ENCODE assay signal across 18 cellular contexts in genomic region chr11:20041499-20041898, GRCh38.
DNase-seq lines count a peak whose midpoint lies in the region; ATAC-seq, FAIRE-seq and TF ChIP-seq lines count a peak whose summit lies in the region.
"Had no signal": no experiment of that assay in that cellular context is flagged by ENCODE, and none has a peak within 500 bp of the region (broad histone marks: within the 10 kb centered on the region; RNA-seq: fewer than 3 reads in every experiment).

No MANE protein-coding gene starts in this region.

- H3K27ac Mint-ChIP-seq in endodermal cell: peak overlapping the region; percentile 42
- H3K27ac Mint-ChIP-seq: CD4-positive, CD25-positive, alpha-beta regulatory T cell had no signal

- H3K27me3 ChIP-seq in endodermal cell (ENCODE audit: control insufficient read depth, insufficient read depth, low read length, poor library complexity, severe bottlenecking): no peaks in the 10 kb centered on the region

- H3K9me3 ChIP-seq in A549 (no peaks in the 10 kb centered on the region), HEK293 (ENCODE audit: control insufficient read depth, insufficient read depth, low read depth, low read length) (no peaks in the 10 kb centered on the region), endodermal cell (ENCODE audit: control insufficient read depth, low read length) (no peaks in the 10 kb centered on the region), mesodermal cell (ENCODE audit: control insufficient read depth, low read length) (no peaks in the 10 kb centered on the region)

- H3K27ac ChIP-seq in A549 (peak overlapping the region; percentile 85 to 93), HEK293 (ENCODE audit: extremely low read depth, low read depth, low read length) (no peak overlapping the region), endodermal cell (ENCODE audit: low read depth, low read length) (no peak overlapping the region), mesodermal cell (ENCODE audit: low read depth, low read length, severe bottlenecking) (peak overlapping the region; percentile 20)

- no peak for TF ChIP-seq EP300 in A549 (IDR thresholded peaks at IDR 0.05)

- no peak overlapping the region for H3K9ac ChIP-seq in endodermal cell (ENCODE audit: extremely low read depth, low read length, poor library complexity, severe bottlenecking)

- H3K4me3 ChIP-seq in A549 (no peak overlapping the region), HEK293 (ENCODE audit: low read depth, low read length) (no peak overlapping the region), endodermal cell (ENCODE audit: low read length) (peak overlapping the region; percentile 10), mesodermal cell (ENCODE audit: extremely low read depth, insufficient read depth, low read length, poor library complexity, severe bottlenecking) (no peak overlapping the region)

- peak in 1 of 2 experiments; percentile 57; a peak in 3 of 6 replicates for ATAC-seq in A549
- ATAC-seq in HG03342 (IDR thresholded peaks at IDR 0.05; ENCODE audit: unreplicated experiment): no peak
- ATAC-seq in GM21825 (IDR thresholded peaks at IDR 0.05; ENCODE audit: unreplicated experiment): no peak

- no peaks in the 10 kb centered on the region for H3K27me3 Mint-ChIP-seq in endodermal cell (ENCODE audit: insufficient read depth)
- H3K27me3 Mint-ChIP-seq: CD4-positive, CD25-positive, alpha-beta regulatory T cell had no signal

- DNase-seq in A549 (ENCODE audit: low read depth in 1 of 2, low spot score in 1 of 2) (peak in 1 of 2 experiments; percentile 31), endodermal cell (no peak), DMS53 (lab: John Stamatoyannopoulos, UW) (no peak)
- DNase-seq: Calu3; CD4-positive, CD25-positive, alpha-beta regulatory T cell; DMS79; GDM1; Karpas-422; NCI-H1417; NCI-H2029; NCI-H2171 treated with DMSO at 0.1 percent for 48 hours; NCI-H82; SHP77 had no signal

- WGBS in A549 (ENCODE audit: missing lambda C conversion rate): 37% methylated on average over 3 of the region's 3 CpGs
- WGBS in endodermal cell (ENCODE audit: insufficient coverage in 1 of 2, insufficient read length in 1 of 2), 2 experiments: 87 to 100% methylated on average over 2 to 3 of the region's 3 CpGs
- WGBS in mesodermal cell (ENCODE audit: insufficient coverage in 2 of 2), 2 experiments: 83 to 100% methylated on average over 1 to 2 of the region's 3 CpGs

- no peaks in the 10 kb centered on the region for H3K9me3 Mint-ChIP-seq in endodermal cell
- H3K9me3 Mint-ChIP-seq: CD4-positive, CD25-positive, alpha-beta regulatory T cell had no signal

- peak overlapping the region; percentile 63 for H3K4me2 ChIP-seq in A549

- FAIRE-seq in A549 (lab: Jason Lieb, UNC): no peak
- FAIRE-seq: RCC 7860 had no signal

- no peak overlapping the region for H3K4me3 Mint-ChIP-seq in endodermal cell
- H3K4me3 Mint-ChIP-seq: CD4-positive, CD25-positive, alpha-beta regulatory T cell had no signal

- H3K36me3 ChIP-seq in HEK293 (ENCODE audit: control insufficient read depth in 2 of 2, insufficient read depth in 1 of 2, low read length in 2 of 2) (peaks cover 0 to 30% of the 10 kb centered on the region in 2 experiments; a peak in 1 of 3 replicates), endodermal cell (ENCODE audit: control insufficient read depth, insufficient read depth, low read length) (peaks cover 6% of the 10 kb centered on the region), mesodermal cell (ENCODE audit: control insufficient read depth, insufficient read depth, low read length) (peaks cover 54% of the 10 kb centered on the region)

- CTCF ChIA-PET in A549 (lab: Yijun Ruan, JAX): interaction anchor here (0.6 to 2.9 kb wide), 4 partner anchors 26 to 91 kb away, joined by 3 to 10 read pairs (median 6); no protein-coding TSS in a partner anchor
- CTCF ChIA-PET in HEK293 (lab: Yijun Ruan, JAX): interaction anchor here (0.6 to 0.7 kb wide), 2 partner anchors 480 to 1797 kb away, joined by 3 to 4 read pairs; no protein-coding TSS in a partner anchor

- TF ChIP-seq CTCF in A549 (IDR thresholded peaks at IDR 0.05) (no peak), HEK293 (tag by site-specific recombination; IDR thresholded peaks at IDR 0.05) (no peak), endodermal cell (conservative IDR thresholded peaks at IDR 0.05) (no peak)

- TF ChIP-seq POLR2A in A549 (IDR thresholded peaks at IDR 0.05; ENCODE audit: low read length): no peak

- peaks cover 34% of the 10 kb centered on the region for H3K4me1 Mint-ChIP-seq in endodermal cell
- H3K4me1 Mint-ChIP-seq: CD4-positive, CD25-positive, alpha-beta regulatory T cell had no signal

- POLR2A ChIA-PET in A549 (lab: Yijun Ruan, JAX) (no interaction called here), HEK293 (lab: Yijun Ruan, JAX) (no interaction called here)

- TF ChIP-seq RAD21 in A549 (conservative IDR thresholded peaks at IDR 0.05 in 1 of 2, IDR thresholded peaks at IDR 0.05 in 1 of 2): no peak

- H3K4me1 ChIP-seq in A549: peaks cover 54% of the 10 kb centered on the region
- peaks cover 7% of the 10 kb centered on the region; the same call in 1 of the 2 replicates for H3K4me1 ChIP-seq in HEK293 (ENCODE audit: control insufficient read depth, insufficient read depth, low read length)
- peaks cover 19% of the 10 kb centered on the region for H3K4me1 ChIP-seq in endodermal cell (ENCODE audit: control insufficient read depth, insufficient read depth, low read length)
- peaks cover 18% of the 10 kb centered on the region for H3K4me1 ChIP-seq in mesodermal cell (ENCODE audit: control insufficient read depth, insufficient read depth, low read length, poor library complexity, severe bottlenecking)

- peaks cover 64% of the 10 kb centered on the region for H3K36me3 Mint-ChIP-seq in endodermal cell (ENCODE audit: low read depth)
- H3K36me3 Mint-ChIP-seq: CD4-positive, CD25-positive, alpha-beta regulatory T cell had no signal

TF ChIP-seq in A549, 52 proteins besides CTCF, POLR2A, EP300 and RAD21:
- TF ChIP-seq TFCP2L1 (CRISPR knock-in tag; IDR thresholded peaks at IDR 0.05) (no peak), HEYL (CRISPR knock-in tag; IDR thresholded peaks at IDR 0.05) (no peak)

TF ChIP-seq in HEK293, 187 proteins besides CTCF, POLR2A, EP300 and RAD21:
- TF ChIP-seq ZNF623 (tag by site-specific recombination; IDR thresholded peaks at IDR 0.05) (peak; percentile 41; the same call in 1 of the 2 replicates), ZNF658 (tag by site-specific recombination; IDR thresholded peaks at IDR 0.05) (no peak), ZNF776 (tag by site-specific recombination; IDR thresholded peaks at IDR 0.05; ENCODE audit: borderline replicate concordance) (no peak), ZFHX2 (tag by site-specific recombination; conservative IDR thresholded peaks at IDR 0.05) (no peak)
TF ChIP-seq in HEK293: peak in this region for 1.

Comparison
In these comparisons a context has a peak if more than half of its experiments do, and no peak if none do; other contexts are left out.
1. H3K27ac ChIP-seq: peak in A549 (2 of 2) and mesodermal cell (single experiment); none in HEK293 (single experiment) and endodermal cell (single experiment).